ENCODE assay signal across 8 cellular contexts in genomic region chr20:31723282-31724078, GRCh38. TPM values are rescaled to one million over a fixed set of nuclear protein-coding genes. Genes with fewer than 3 reads are reported as not detected.
DNase-seq lines count a peak whose midpoint lies in the region; ATAC-seq and TF ChIP-seq lines count a peak whose summit lies in the region.

No MANE protein-coding gene starts in this region.

- peaks cover 21% of the 10 kb centered on the region for H3K4me1 ChIP-seq in parathyroid adenoma
- H3K4me1 ChIP-seq in tibial nerve, result peaks cover 0 to 29% (median 14%) of the 10 kb centered on the region in 4 donors

- ATAC-seq in HG02623 (IDR thresholded peaks at IDR 0.05; ENCODE audit: unreplicated experiment) (peak; percentile 85), SK-N-SH treated with all-trans-retinoic acid at 6 μM for 48 hours (peak; percentile 93), Right ventricle myocardium inferior (peak; percentile 96)

- peak overlapping the region; percentile 96 for H3K9ac ChIP-seq in parathyroid adenoma

- H2AFZ ChIP-seq in parathyroid adenoma, result peak overlapping the region; percentile 94

- H3K36me3 ChIP-seq in parathyroid adenoma (ENCODE audit: control insufficient read depth, insufficient read depth, low read length) (no peaks in the 10 kb centered on the region), tibial nerve (peaks cover 0 to 22% (median 0%) of the 10 kb centered on the region in 3 donors)

- peak; percentile 99 for DNase-seq in GM12865 (ENCODE audit: low read depth)
- peak; percentile 97 for DNase-seq in NCI-H1092 (lab: John Stamatoyannopoulos, UW)
- DNase-seq in activated naive CD8-positive, alpha-beta T cell treated with anti-CD3 and anti-CD28 coated beads for 36 hours, result peak; percentile 100
- peak; percentile 99 for DNase-seq in Right ventricle myocardium inferior (ENCODE audit: missing footprints)
- DNase-seq in tibial nerve (ENCODE audit: low spot score in 2 of 2), result peak; percentile 92

- H3K79me2 ChIP-seq in parathyroid adenoma, result peaks cover 12% of the 10 kb centered on the region

- H3K27me3 Mint-ChIP-seq in activated naive CD8-positive, alpha-beta T cell treated with anti-CD3 and anti-CD28 coated beads for 36 hours, result no peaks in the 10 kb centered on the region

- peak; percentile 88 for TF ChIP-seq CTCF in GM12865 (IDR thresholded peaks at IDR 0.05; ENCODE audit: insufficient read depth, low read depth, low read length, missing control alignments)
- TF ChIP-seq CTCF in parathyroid adenoma (IDR thresholded peaks at IDR 0.05), result peak; percentile 98
- TF ChIP-seq CTCF in tibial nerve (IDR thresholded peaks at IDR 0.05), result peak; percentile 85 to 99 (median 98)

- peak overlapping the region; percentile 95 for H3K4me3 Mint-ChIP-seq in activated naive CD8-positive, alpha-beta T cell treated with anti-CD3 and anti-CD28 coated beads for 36 hours

- H3K4me3 ChIP-seq in GM12865 (ENCODE audit: low read depth, low read length), result peak overlapping the region; percentile 89
- H3K4me3 ChIP-seq in parathyroid adenoma (ENCODE audit: low read depth, low read length), result peak overlapping the region; percentile 86
- peak overlapping the region; percentile 75 to 90 (median 82) for H3K4me3 ChIP-seq in tibial nerve

- H3K27me3 ChIP-seq in parathyroid adenoma (ENCODE audit: control insufficient read depth, insufficient read depth, low read length) (no peaks in the 10 kb centered on the region), tibial nerve (no peaks in the 10 kb centered on the region)

- H3K27ac Mint-ChIP-seq in activated naive CD8-positive, alpha-beta T cell treated with anti-CD3 and anti-CD28 coated beads for 36 hours, result peak overlapping the region; percentile 97

- H3K9me3 ChIP-seq in parathyroid adenoma (ENCODE audit: control insufficient read depth, low read length), result no peaks in the 10 kb centered on the region
- no peaks in the 10 kb centered on the region for H3K9me3 ChIP-seq in tibial nerve

- peak; percentile 71 to 82 for TF ChIP-seq POLR2A in tibial nerve (IDR thresholded peaks at IDR 0.05)

- H3K9me3 Mint-ChIP-seq in activated naive CD8-positive, alpha-beta T cell treated with anti-CD3 and anti-CD28 coated beads for 36 hours, result no peaks in the 10 kb centered on the region

- peaks cover 38% of the 10 kb centered on the region for H3K36me3 Mint-ChIP-seq in activated naive CD8-positive, alpha-beta T cell treated with anti-CD3 and anti-CD28 coated beads for 36 hours

- peak overlapping the region; percentile 90 for H3K4me2 ChIP-seq in parathyroid adenoma (ENCODE audit: low read length)

- intact Hi-C loops in Right ventricle myocardium inferior (cut with DNase I), result loop anchor here (1.0 to 5.0 kb wide), 3 partner anchors 61 to 151 kb away; no protein-coding TSS in a partner anchor

- TF ChIP-seq EP300 in tibial nerve (IDR thresholded peaks at IDR 0.05), result peak; percentile 83 to 86

- H3K27ac ChIP-seq in parathyroid adenoma, result peak overlapping the region; percentile 97
- peak overlapping the region; percentile 98 to 100 (median 100) for H3K27ac ChIP-seq in tibial nerve

- WGBS in tibial nerve, 2 donors, result 1% methylated on average over 36 to 40 of the region's 81 CpGs

- peaks cover 9% of the 10 kb centered on the region for H3K4me1 Mint-ChIP-seq in activated naive CD8-positive, alpha-beta T cell treated with anti-CD3 and anti-CD28 coated beads for 36 hours

TF ChIP-seq in SK-N-SH treated with all-trans-retinoic acid at 6 μM for 48 hours, 23 proteins besides CTCF, POLR2A, EP300 and RAD21 (continues in another document):
- TF ChIP-seq OSR1 (CRISPR knock-in tag; IDR thresholded peaks at IDR 0.05) (no peak), ZFP3 (CRISPR knock-in tag; IDR thresholded peaks at IDR 0.05) (no peak; the same call in 1 of the 2 replicates), PATZ1 (CRISPR knock-in tag; IDR thresholded peaks at IDR 0.05; ENCODE audit: borderline replicate concordance) (peak; percentile 99), ZNF565 (CRISPR knock-in tag; conservative IDR thresholded peaks at IDR 0.05; ENCODE audit: low read depth) (no peak; the same call in 1 of the 2 replicates), BACH2 (CRISPR knock-in tag; IDR thresholded peaks at IDR 0.05; ENCODE audit: borderline replicate concordance) (no peak), ARNTL (CRISPR knock-in tag; IDR thresholded peaks at IDR 0.05; ENCODE audit: borderline replicate concordance, low read depth) (no peak), PPARA (CRISPR knock-in tag; IDR thresholded peaks at IDR 0.05; ENCODE audit: borderline replicate concordance) (no peak), ISL1 (CRISPR knock-in tag; IDR thresholded peaks at IDR 0.05) (no peak), TOX (CRISPR knock-in tag; IDR thresholded peaks at IDR 0.05; ENCODE audit: borderline replicate concordance) (no peak), CSDC2 (CRISPR knock-in tag; IDR thresholded peaks at IDR 0.05) (peak; percentile 81), CREB5 (CRISPR knock-in tag; IDR thresholded peaks at IDR 0.05; ENCODE audit: low read depth) (no peak), CSRNP3 (CRISPR knock-in tag; IDR thresholded peaks at IDR 0.05) (no peak), TSHZ2 (CRISPR knock-in tag; IDR thresholded peaks at IDR 0.05) (peak; percentile 55; the same call in 1 of the 2 replicates), ESRRG (CRISPR knock-in tag; IDR thresholded peaks at IDR 0.05) (no peak)

RNA-seq across cellular contexts. Expression of gene BCL2L1, which starts 0.8 kb away (rescaled TPM):
- total RNA-seq in activated naive CD8-positive, alpha-beta T cell treated with anti-CD3 and anti-CD28 coated beads for 36 hours, result 100 to 1,000 TPM; 196 to 206 TPM
- 55.2 TPM for total RNA-seq in Right ventricle myocardium inferior
- 100 to 1,000 TPM; 105 to 138 (median 119) TPM for total RNA-seq in tibial nerve

RNA-seq across cellular contexts. Expression of gene TPX2, which starts 15.6 kb away (rescaled TPM):
- total RNA-seq in activated naive CD8-positive, alpha-beta T cell treated with anti-CD3 and anti-CD28 coated beads for 36 hours, result 100 to 1,000 TPM; 111 TPM
- total RNA-seq in Right ventricle myocardium inferior (1.2 TPM), tibial nerve (1 to 10 TPM in 1 of 4 donors, under 1 TPM in 3; 0.21 to 2.7 (median 0.40) TPM)

Comparison
In these comparisons a context has a peak if more than half of its experiments do, and no peak if none do; other contexts are left out.
1. Peak in every context shown above with its lines: DNase-seq, ATAC-seq, H3K4me3 ChIP-seq and H3K27ac ChIP-seq.
2. RNA of gene TPX2, which starts 15.6 kb away (total RNA-seq): 111 TPM in activated naive CD8-positive, alpha-beta T cell treated with anti-CD3 and anti-CD28 coated beads for 36 hours; 1.2 TPM in Right ventricle myocardium inferior (single experiment) and 0.21 to 2.7 TPM in tibial nerve; every median in the first group is over 10 times any median in the second.